Comparison of ENCODE assay signal across 19 cellular contexts in genomic region chr2:72962911-72963310, GRCh38. TPM values are rescaled to one million over a fixed set of nuclear protein-coding genes. Genes with fewer than 3 reads are reported as not detected.
"Had no signal": no experiment of that assay in that cellular context is flagged by ENCODE, and none has a peak within 500 bp of the region (broad histone marks: within the 10 kb centered on the region; RNA-seq: fewer than 3 reads in every experiment).

No MANE protein-coding gene starts in this region.

- H3K9me3 Mint-ChIP-seq: activated naive CD8-positive, alpha-beta T cell treated with anti-CD3 and anti-CD28 coated beads, Interleukin-2, amount 10 ng/mL, durations not matched to agents 7 days and 5 days; type B pancreatic cell had no signal

- H3K27me3 Mint-ChIP-seq: activated CD4-positive, alpha-beta T cell treated with anti-CD3 and anti-CD28 coated beads for 36 hours; activated naive CD8-positive, alpha-beta T cell treated with anti-CD3 and anti-CD28 coated beads, Interleukin-2, amount 10 ng/mL, durations not matched to agents 7 days and 5 days; type B pancreatic cell had no signal

- H3K36me3 ChIP-seq: brain microvascular endothelial cell, colonic mucosa, lower lobe of right lung had no signal

- H3K9me3 ChIP-seq: colonic mucosa, lower lobe of right lung, right lobe of liver, stomach had no signal

- H3K36me3 Mint-ChIP-seq: activated naive CD8-positive, alpha-beta T cell treated with anti-CD3 and anti-CD28 coated beads, Interleukin-2, amount 10 ng/mL, durations not matched to agents 7 days and 5 days; type B pancreatic cell had no signal

- H3K4me3 ChIP-seq: colonic mucosa, lower lobe of right lung, right lobe of liver, stomach had no signal

- H3K9ac ChIP-seq: parathyroid adenoma had no signal

- H3K27me3 ChIP-seq: brain microvascular endothelial cell, colonic mucosa, right lobe of liver, stomach had no signal

- DNase-seq: activated CD4-positive, alpha-beta T cell treated with anti-CD3 and anti-CD28 coated beads for 36 hours; activated CD4-positive, alpha-beta T cell treated with anti-CD3 and anti-CD28 coated beads, Interleukin-2, amount 50 U/mL, for 48 hours; activated naive CD4-positive, alpha-beta T cell; activated naive CD8-positive, alpha-beta T cell treated with anti-CD3 and anti-CD28 coated beads, Interleukin-2, amount 10 ng/mL, durations not matched to agents 7 days and 5 days; brain microvascular endothelial cell; central memory CD4-positive, alpha-beta T cell; colonic mucosa; erythroblast; foreskin melanocyte; lower lobe of right lung; midbrain; right lobe of liver; small intestine; stimulated activated CD4-positive, alpha-beta T cell treated with anti-CD3 and anti-CD28 coated beads, Interleukin-4, amount 100 ng/mL, for 1 hour; stomach had no signal

- H3K27ac Mint-ChIP-seq: activated CD4-positive, alpha-beta T cell treated with anti-CD3 and anti-CD28 coated beads for 36 hours; activated naive CD8-positive, alpha-beta T cell treated with anti-CD3 and anti-CD28 coated beads, Interleukin-2, amount 10 ng/mL, durations not matched to agents 7 days and 5 days; type B pancreatic cell had no signal

- H3K4me1 ChIP-seq: colonic mucosa, lower lobe of right lung, parathyroid adenoma, right lobe of liver, stomach had no signal

- H3K4me3 Mint-ChIP-seq: activated CD4-positive, alpha-beta T cell treated with anti-CD3 and anti-CD28 coated beads for 36 hours; activated naive CD8-positive, alpha-beta T cell treated with anti-CD3 and anti-CD28 coated beads, Interleukin-2, amount 10 ng/mL, durations not matched to agents 7 days and 5 days; type B pancreatic cell had no signal

- H3K27ac ChIP-seq: brain microvascular endothelial cell, colonic mucosa, lower lobe of right lung, parathyroid adenoma, right lobe of liver, stomach had no signal

- ATAC-seq: activated CD4-positive, alpha-beta T cell treated with anti-CD3 and anti-CD28 coated beads for 36 hours; lower lobe of right lung; right lobe of liver had no signal

- H3K4me1 Mint-ChIP-seq: activated CD4-positive, alpha-beta T cell treated with anti-CD3 and anti-CD28 coated beads for 36 hours had no signal

RNA-seq across cellular contexts. Expression of gene EMX1, which starts 45.6 kb away (rescaled TPM):
- total RNA-seq: activated CD4-positive, alpha-beta T cell treated with anti-CD3 and anti-CD28 coated beads for 36 hours; activated naive CD8-positive, alpha-beta T cell treated with anti-CD3 and anti-CD28 coated beads, Interleukin-2, amount 10 ng/mL, durations not matched to agents 7 days and 5 days; lower lobe of right lung; myocyte; T-helper 2 cell treated with Interferon-gamma antibody and Interleukin-4, amounts not matched to agents 100 ng/mL and 5 ng/mL, for 36 hours had no signal
